Comparison of ENCODE assay signal across 2 cellular contexts in genomic region chr3:46603461-46604062, GRCh38.
A peak's percentile ranks its signal among the peaks of the same experiment; 100 is the strongest.
TF ChIP-seq lines count a peak whose summit lies in the region.

No MANE protein-coding gene starts in this region.

TF ChIP-seq in HepG2, 621 proteins besides CTCF, POLR2A, EP300 and RAD21:
- TF ChIP-seq WIZ (CRISPR knock-in tag; IDR thresholded peaks at IDR 0.05): no peak
- TF ChIP-seq AKNA (CRISPR knock-in tag; IDR thresholded peaks at IDR 0.05; ENCODE audit: borderline replicate concordance): no peak
- TF ChIP-seq TOE1 (CRISPR knock-in tag; IDR thresholded peaks at IDR 0.05): no peak
- TF ChIP-seq ZFP82 (CRISPR knock-in tag; IDR thresholded peaks at IDR 0.05; ENCODE audit: borderline replicate concordance): no peak
- no peak for TF ChIP-seq RXRA (CRISPR knock-in tag; IDR thresholded peaks at IDR 0.05)
- TF ChIP-seq ARID2 (CRISPR knock-in tag; IDR thresholded peaks at IDR 0.05; ENCODE audit: borderline replicate concordance): no peak
- TF ChIP-seq ZNF260 (CRISPR knock-in tag; IDR thresholded peaks at IDR 0.05; ENCODE audit: borderline replicate concordance, low read depth): no peak
- no peak for TF ChIP-seq ZBTB44 (CRISPR knock-in tag; IDR thresholded peaks at IDR 0.05)
- TF ChIP-seq REXO4 (CRISPR knock-in tag; IDR thresholded peaks at IDR 0.05; ENCODE audit: borderline replicate concordance): no peak
- TF ChIP-seq ZNF275 (CRISPR knock-in tag; IDR thresholded peaks at IDR 0.05; ENCODE audit: borderline replicate concordance): no peak
- TF ChIP-seq FOXK1 (CRISPR knock-in tag; IDR thresholded peaks at IDR 0.05; ENCODE audit: borderline replicate concordance, low read depth): no peak
TF ChIP-seq in HepG2: peak in this region for 0.

TF ChIP-seq in K562, 482 proteins besides CTCF, POLR2A, EP300 and RAD21:
- TF ChIP-seq ZNF766 (CRISPR knock-in tag; conservative IDR thresholded peaks at IDR 0.05) (0 out of 2 replicates have a peak, but pooled peaks have one; percentile 6), ZNF830 (CRISPR knock-in tag; IDR thresholded peaks at IDR 0.05) (no peak), ZNF407 (IDR thresholded peaks at IDR 0.05; ENCODE audit: low read depth) (no peak), THAP7 (CRISPR knock-in tag; IDR thresholded peaks at IDR 0.05) (no peak), KDM4B (IDR thresholded peaks at IDR 0.05; ENCODE audit: borderline replicate concordance in 2 of 2, low read depth in 1 of 2) (no peak), PHF8 (IDR thresholded peaks at IDR 0.05; ENCODE audit: borderline replicate concordance, low read length) (no peak), MYNN (IDR thresholded peaks at IDR 0.05) (no peak), MYNN (CRISPR knock-in tag; IDR thresholded peaks at IDR 0.05) (no peak)
